14 cellular contexts compared by ENCODE assay signal in the genomic region with DNA sequence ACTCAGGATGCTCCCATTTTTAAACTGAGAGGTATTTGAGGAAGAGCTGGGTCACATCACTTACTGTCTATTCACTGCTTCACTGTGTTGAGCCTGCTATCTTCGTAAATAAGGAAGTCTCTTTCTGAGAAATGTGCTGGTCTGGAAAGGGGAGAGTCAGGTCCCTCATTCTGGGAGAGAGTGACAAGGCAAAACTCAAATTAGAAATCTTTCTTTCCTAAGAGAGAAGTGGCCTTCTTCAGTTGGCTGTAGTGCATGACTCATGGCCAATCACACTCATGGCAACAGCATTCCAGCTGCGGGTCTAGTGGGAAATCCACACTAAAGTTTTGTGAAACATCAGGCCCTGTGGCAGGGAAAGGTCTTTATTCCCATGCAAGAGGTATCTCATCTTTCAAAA. TPM values are rescaled to one million over a fixed set of nuclear protein-coding genes. Genes with fewer than 3 reads are reported as not detected.
A peak's percentile ranks its signal among the peaks of the same experiment; 100 is the strongest.
DNase-seq lines count a peak whose midpoint lies in the region; ATAC-seq and TF ChIP-seq lines count a peak whose summit lies in the region.
"Had no signal": no experiment of that assay in that cellular context is flagged by ENCODE, and none has a peak within 500 bp of the region (broad histone marks: within the 10 kb centered on the region; RNA-seq: fewer than 3 reads in every experiment).

No MANE protein-coding gene starts in this region.

- intact Hi-C loops in dendritic cell treated with granulocyte-macrophage colony-stimulating factor and Interleukin-4, amounts not matched to agents 40 ng/mL and 50 ng/mL, for 4 days (cut with micrococcal nuclease), result no loop called here
- intact Hi-C loops in naive thymus-derived CD4-positive, alpha-beta T cell (cut with micrococcal nuclease), result no loop called here

- H3K27ac ChIP-seq in BLaER1 treated with 17β-estradiol and CSF1 and Interleukin-3, amounts not matched to agents 10 nM and 100 nM, result peak overlapping the region in 6 of 11 experiments; percentile 26 to 81 (median 62); a peak in 10 of 22 replicates
- no peak overlapping the region for H3K27ac ChIP-seq in naive thymus-derived CD4-positive, alpha-beta T cell (ENCODE audit: low read depth, low read length)
- H3K27ac ChIP-seq: neutrophil had no signal

- H3K9me3 Mint-ChIP-seq in dendritic cell treated with granulocyte-macrophage colony-stimulating factor and Interleukin-4, amounts not matched to agents 40 ng/mL and 50 ng/mL, for 4 days, result peaks cover 19% of the 10 kb centered on the region
- peaks cover 3 to 22% (median 13%) of the 10 kb centered on the region in 11 donors for H3K9me3 Mint-ChIP-seq in naive thymus-derived CD4-positive, alpha-beta T cell

- no peak overlapping the region for H3K4me3 ChIP-seq in BLaER1 treated with 17β-estradiol and CSF1 and Interleukin-3, amounts not matched to agents 10 nM and 100 nM
- H3K4me3 ChIP-seq in NB4 (ENCODE audit: low read depth, low read length), result no peak overlapping the region
- H3K4me3 ChIP-seq in naive thymus-derived CD4-positive, alpha-beta T cell (ENCODE audit: low read length), result no peak overlapping the region

- no peaks in the 10 kb centered on the region for H3K27me3 Mint-ChIP-seq in dendritic cell treated with granulocyte-macrophage colony-stimulating factor and Interleukin-4, amounts not matched to agents 40 ng/mL and 50 ng/mL, for 4 days
- peaks cover 0 to 4% (median 0%) of the 10 kb centered on the region in 5 donors for H3K27me3 Mint-ChIP-seq in naive thymus-derived CD4-positive, alpha-beta T cell

- no peak for TF ChIP-seq POLR2A in NB4 (IDR thresholded peaks at IDR 0.05; ENCODE audit: extremely low read depth, insufficient read length)

- H3K4me1 ChIP-seq in BLaER1 treated with 17β-estradiol and CSF1 and Interleukin-3, amounts not matched to agents 10 nM and 100 nM, result peaks cover 0 to 32% (median 9%) of the 10 kb centered on the region in 10 experiments; a peak in 10 of 20 replicates
- no peaks in the 10 kb centered on the region for H3K4me1 ChIP-seq in naive thymus-derived CD4-positive, alpha-beta T cell (ENCODE audit: control insufficient read depth in 2 of 2, insufficient read depth in 2 of 2, low read length in 2 of 2)
- H3K4me1 ChIP-seq: BE2C had no signal

- ATAC-seq in naive thymus-derived CD4-positive, alpha-beta T cell, result peak; percentile 71
- ATAC-seq in HG03457 (IDR thresholded peaks at IDR 0.05; ENCODE audit: unreplicated experiment) (no peak), GM19351 (IDR thresholded peaks at IDR 0.05; ENCODE audit: unreplicated experiment) (no peak)
- ATAC-seq: activated CD4-positive, alpha-beta T cell treated with anti-CD3 and anti-CD28 coated beads for 36 hours had no signal

- POLR2A ChIA-PET in naive thymus-derived CD4-positive, alpha-beta T cell (lab: Charles Lee), result no interaction called here

- no peaks in the 10 kb centered on the region for H3K27me3 ChIP-seq in BLaER1 treated with 17β-estradiol and CSF1 and Interleukin-3, amounts not matched to agents 10 nM and 100 nM
- H3K27me3 ChIP-seq in naive thymus-derived CD4-positive, alpha-beta T cell (ENCODE audit: control insufficient read depth in 2 of 2, insufficient read depth in 2 of 2, low read length in 2 of 2), result no peaks in the 10 kb centered on the region
- H3K27me3 ChIP-seq: BE2C had no signal

- TF ChIP-seq CTCF in NB4 (IDR thresholded peaks at IDR 0.05; ENCODE audit: low read depth, low read length), result no peak

- H3K9ac ChIP-seq in BLaER1 treated with 17β-estradiol and CSF1 and Interleukin-3, amounts not matched to agents 10 nM and 100 nM, result peak overlapping the region in 5 of 11 experiments; percentile 2 to 58 (median 18); a peak in 7 of 22 replicates

- peaks cover 7% of the 10 kb centered on the region for H3K36me3 Mint-ChIP-seq in dendritic cell treated with granulocyte-macrophage colony-stimulating factor and Interleukin-4, amounts not matched to agents 40 ng/mL and 50 ng/mL, for 4 days (ENCODE audit: low read depth)
- H3K36me3 Mint-ChIP-seq in naive thymus-derived CD4-positive, alpha-beta T cell, result peaks cover 0 to 7% (median 4%) of the 10 kb centered on the region in 5 donors

- DNase-seq in NB4 (ENCODE audit: low read depth) (peak; percentile 67), DMS114 treated with DMSO at 0.1 percent for 48 hours (lab: John Stamatoyannopoulos, UW; ENCODE audit: unreplicated experiment) (no peak), putamen (ENCODE audit: low spot score) (no peak)
- DNase-seq in naive thymus-derived CD4-positive, alpha-beta T cell, result no peak
- DNase-seq: activated CD4-positive, alpha-beta T cell treated with anti-CD3 and anti-CD28 coated beads for 36 hours; activated T-cell treated with anti-CD3 and anti-CD28 coated beads, Interleukin-2, amount 50 U/mL, for 48 hours; BE2C; GOT3; hypothalamus had no signal

- H3K4me3 Mint-ChIP-seq in dendritic cell treated with granulocyte-macrophage colony-stimulating factor and Interleukin-4, amounts not matched to agents 40 ng/mL and 50 ng/mL, for 4 days, result peak overlapping the region; percentile 46
- H3K4me3 Mint-ChIP-seq in naive thymus-derived CD4-positive, alpha-beta T cell, result no peak overlapping the region
- H3K4me3 Mint-ChIP-seq: activated CD4-positive, alpha-beta T cell treated with anti-CD3 and anti-CD28 coated beads for 36 hours had no signal

- H3K4me2 ChIP-seq in BLaER1 treated with 17β-estradiol and CSF1 and Interleukin-3, amounts not matched to agents 10 nM and 100 nM, result peak overlapping the region in 5 of 11 experiments; percentile 62 to 85 (median 78); a peak in 10 of 22 replicates

- H3K27ac Mint-ChIP-seq in dendritic cell treated with granulocyte-macrophage colony-stimulating factor and Interleukin-4, amounts not matched to agents 40 ng/mL and 50 ng/mL, for 4 days, result peak overlapping the region; percentile 85
- H3K27ac Mint-ChIP-seq in naive thymus-derived CD4-positive, alpha-beta T cell, result no peak overlapping the region
- H3K27ac Mint-ChIP-seq: activated CD4-positive, alpha-beta T cell treated with anti-CD3 and anti-CD28 coated beads for 36 hours had no signal

- no peaks in the 10 kb centered on the region for H4K20me1 ChIP-seq in BLaER1 treated with 17β-estradiol and CSF1 and Interleukin-3, amounts not matched to agents 10 nM and 100 nM

- H3K9me3 ChIP-seq in BLaER1 treated with 17β-estradiol and CSF1 and Interleukin-3, amounts not matched to agents 10 nM and 100 nM (replicated peaks in 1 of 11), result peaks cover 19 to 30% (median 25%) of the 10 kb centered on the region in 11 experiments
- peaks cover 0 to 10% (median 0%) of the 10 kb centered on the region in 3 experiments for H3K9me3 ChIP-seq in naive thymus-derived CD4-positive, alpha-beta T cell (ENCODE audit: control insufficient read depth in 2 of 3, low read length in 3 of 3)
- H3K9me3 ChIP-seq: BE2C, neutrophil had no signal

- peaks cover 0 to 8% (median 0%) of the 10 kb centered on the region in 11 experiments; a peak in 2 of 22 replicates for H3K36me3 ChIP-seq in BLaER1 treated with 17β-estradiol and CSF1 and Interleukin-3, amounts not matched to agents 10 nM and 100 nM
- H3K36me3 ChIP-seq in naive thymus-derived CD4-positive, alpha-beta T cell (ENCODE audit: control insufficient read depth in 2 of 3, insufficient read depth in 3 of 3, low read length in 3 of 3), result no peaks in the 10 kb centered on the region
- H3K36me3 ChIP-seq: neutrophil had no signal

- peaks cover 55% of the 10 kb centered on the region for H3K4me1 Mint-ChIP-seq in dendritic cell treated with granulocyte-macrophage colony-stimulating factor and Interleukin-4, amounts not matched to agents 40 ng/mL and 50 ng/mL, for 4 days (ENCODE audit: low read depth)
- H3K4me1 Mint-ChIP-seq in naive thymus-derived CD4-positive, alpha-beta T cell, result no peaks in the 10 kb centered on the region
- H3K4me1 Mint-ChIP-seq: activated CD4-positive, alpha-beta T cell treated with anti-CD3 and anti-CD28 coated beads for 36 hours had no signal

- CTCF ChIA-PET in naive thymus-derived CD4-positive, alpha-beta T cell (lab: Charles Lee), result no interaction called here

RNA-seq across cellular contexts. Expression of a gene that starts 11.5 kb away (rescaled TPM):
- total RNA-seq in naive thymus-derived CD4-positive, alpha-beta T cell, result not detected
- under 1 TPM in 1 of 2 donors, not detected in 1; 0.53 TPM for polyA plus RNA-seq in naive thymus-derived CD4-positive, alpha-beta T cell
